ENCODE assay signal across 24 cellular contexts in genomic region chr14:102954081-102954789, GRCh38. TPM values are rescaled to one million over a fixed set of nuclear protein-coding genes. Genes with fewer than 3 reads are reported as not detected.
A peak's percentile ranks its signal among the peaks of the same experiment; 100 is the strongest.
DNase-seq lines count a peak whose midpoint lies in the region; TF ChIP-seq lines count a peak whose summit lies in the region.
"Had no signal": no experiment of that assay in that cellular context is flagged by ENCODE, and none has a peak within 500 bp of the region (broad histone marks: within the 10 kb centered on the region; RNA-seq: fewer than 3 reads in every experiment).

No MANE protein-coding gene starts in this region.

- no peak overlapping the region for H2AFZ ChIP-seq in OCI-LY1 (ENCODE audit: low read length)
- H2AFZ ChIP-seq: GM23338 had no signal

- H3K27ac ChIP-seq in HUES48 (ENCODE audit: low read depth, low read length) (peak overlapping the region; percentile 20), OCI-LY1 (ENCODE audit: low read depth, low read length, poor library complexity, severe bottlenecking) (peak overlapping the region; percentile 97)
- H3K27ac ChIP-seq: A549 had no signal

- TF ChIP-seq CTCF in OCI-LY1 (IDR thresholded peaks at IDR 0.05; ENCODE audit: low read length) (no peak), nephron progenitor cell (IDR thresholded peaks at IDR 0.05) (no peak), progenitor cell of endocrine pancreas (IDR thresholded peaks at IDR 0.05; ENCODE audit: unreplicated experiment) (no peak)

- no peaks in the 10 kb centered on the region for H3K9me3 Mint-ChIP-seq in nephron progenitor cell
- H3K9me3 Mint-ChIP-seq in progenitor cell of endocrine pancreas (ENCODE audit: low read depth) = no peaks in the 10 kb centered on the region
- H3K9me3 Mint-ChIP-seq: CD4-positive, CD25-positive, alpha-beta regulatory T cell; CD8-positive, alpha-beta T cell; GM23338; HFFc6 had no signal

- H3K4me1 ChIP-seq in HUES48 (ENCODE audit: control insufficient read depth, insufficient read depth, low read length) = no peaks in the 10 kb centered on the region
- peaks cover 66% of the 10 kb centered on the region for H3K4me1 ChIP-seq in OCI-LY1 (ENCODE audit: insufficient read depth, low read length, severe bottlenecking)
- H3K4me1 ChIP-seq: BE2C had no signal

- no peak for DNase-seq in nephron progenitor cell
- DNase-seq in progenitor cell of endocrine pancreas (ENCODE audit: low spot score, unreplicated experiment) = no peak
- DNase-seq in kidney glomerular epithelial cell (lab: John Stamatoyannopoulos, UW) = no peak
- no peak for DNase-seq in H7
- no peak for DNase-seq in CD1c-positive myeloid dendritic cell (ENCODE audit: extremely low spot score)
- DNase-seq: 8988T; ACHN; AML-193; BE2C; C1 segment of cervical spinal cord; CD4-positive, CD25-positive, alpha-beta regulatory T cell; CD8-positive, alpha-beta T cell; DMS 273 treated with DMSO at 0.1 percent for 48 hours; DMS79; EL; GDM1; HFFc6 had no signal

- peaks cover 10% of the 10 kb centered on the region for H3K4me1 Mint-ChIP-seq in nephron progenitor cell
- H3K4me1 Mint-ChIP-seq in progenitor cell of endocrine pancreas (ENCODE audit: low read depth) = no peaks in the 10 kb centered on the region
- H3K4me1 Mint-ChIP-seq: GM23338 had no signal

- no peaks in the 10 kb centered on the region for H3K27me3 ChIP-seq in HUES48 (ENCODE audit: control insufficient read depth, insufficient read depth, low read length)
- no peaks in the 10 kb centered on the region for H3K27me3 ChIP-seq in OCI-LY1 (ENCODE audit: insufficient read depth, low read length)
- H3K27me3 ChIP-seq in H7 (ENCODE audit: control insufficient read depth, insufficient read depth, low read length) = no peaks in the 10 kb centered on the region
- H3K27me3 ChIP-seq: BE2C had no signal

- H3K9ac ChIP-seq in HUES48 (ENCODE audit: low read depth, low read length) = no peak overlapping the region
- H3K9ac ChIP-seq in OCI-LY1 (ENCODE audit: low read length) = no peak overlapping the region; the same call in 1 of the 2 replicates

- no peaks in the 10 kb centered on the region for H4K20me1 ChIP-seq in OCI-LY1 (ENCODE audit: insufficient read depth, low read length)

- H3K4me3 ChIP-seq in HUES48 (ENCODE audit: low read depth, low read length) (no peak overlapping the region), OCI-LY1 (ENCODE audit: low read depth, low read length, poor library complexity, severe bottlenecking) (no peak overlapping the region), H7 (ENCODE audit: insufficient read depth, low read depth, low read length) (no peak overlapping the region)
- H3K4me3 ChIP-seq: A549, GM12878, GM23338, HAP-1 had no signal

- peak overlapping the region; percentile 3; the same call in 1 of the 2 replicates for H3K4me2 ChIP-seq in OCI-LY1 (ENCODE audit: low read length)
- H3K4me2 ChIP-seq: A549, GM23338 had no signal

- H3K36me3 Mint-ChIP-seq in nephron progenitor cell (ENCODE audit: low read depth) (peaks cover 72% of the 10 kb centered on the region), progenitor cell of endocrine pancreas (ENCODE audit: insufficient read depth) (peaks cover 31% of the 10 kb centered on the region)
- H3K36me3 Mint-ChIP-seq: CD8-positive, alpha-beta T cell had no signal

- H3K27me3 Mint-ChIP-seq in nephron progenitor cell (ENCODE audit: low read depth, poor library complexity) = no peaks in the 10 kb centered on the region
- no peaks in the 10 kb centered on the region for H3K27me3 Mint-ChIP-seq in progenitor cell of endocrine pancreas
- H3K27me3 Mint-ChIP-seq: CD4-positive, CD25-positive, alpha-beta regulatory T cell had no signal

- H3K79me2 ChIP-seq in OCI-LY1 (ENCODE audit: insufficient read depth, low read length) = no peaks in the 10 kb centered on the region

- no peaks in the 10 kb centered on the region for H3F3A ChIP-seq in OCI-LY1 (ENCODE audit: insufficient read depth, low read length)

- H3K9me2 ChIP-seq in OCI-LY1 (ENCODE audit: low read depth, low read length) = no peaks in the 10 kb centered on the region

- H3K4me3 Mint-ChIP-seq in nephron progenitor cell (no peak overlapping the region), progenitor cell of endocrine pancreas (ENCODE audit: low read depth) (no peak overlapping the region)
- H3K4me3 Mint-ChIP-seq: CD4-positive, CD25-positive, alpha-beta regulatory T cell; CD8-positive, alpha-beta T cell; GM23338; HFFc6 had no signal

- H3K36me3 ChIP-seq in HUES48 (ENCODE audit: control insufficient read depth, insufficient read depth, low read length) = peaks cover 84% of the 10 kb centered on the region
- no peaks in the 10 kb centered on the region; the same call in 1 of the 2 replicates for H3K36me3 ChIP-seq in OCI-LY1 (ENCODE audit: insufficient read depth, low read length)
- peaks cover 44% of the 10 kb centered on the region for H3K36me3 ChIP-seq in H7 (replicated peaks; ENCODE audit: control insufficient read depth, insufficient read depth, low read length)

- peak overlapping the region; percentile 57 for H3K27ac Mint-ChIP-seq in nephron progenitor cell
- H3K27ac Mint-ChIP-seq in progenitor cell of endocrine pancreas = peak overlapping the region; percentile 73
- H3K27ac Mint-ChIP-seq: CD8-positive, alpha-beta T cell; GM23338; HFFc6 had no signal

- H3K9me3 ChIP-seq in HUES48 (ENCODE audit: control insufficient read depth, insufficient read depth, low read length) (no peaks in the 10 kb centered on the region), OCI-LY1 (ENCODE audit: low read length) (no peaks in the 10 kb centered on the region)
- H3K9me3 ChIP-seq: A549, BE2C, HAP-1 had no signal

RNA-seq across cellular contexts. Expression of gene AMN, which starts 31.8 kb away (rescaled TPM):
- 2.5 and 3.0 TPM in 2 replicates for total RNA-seq in progenitor cell of endocrine pancreas
- 0.92 and 1.7 TPM in 2 replicates for total RNA-seq in H7 (2014; rRNA removed; shearing (Covaris generic))
- total RNA-seq: H4, HFFc6 had no signal
